ENCODE assay signal across 13 cellular contexts in the genomic region with DNA sequence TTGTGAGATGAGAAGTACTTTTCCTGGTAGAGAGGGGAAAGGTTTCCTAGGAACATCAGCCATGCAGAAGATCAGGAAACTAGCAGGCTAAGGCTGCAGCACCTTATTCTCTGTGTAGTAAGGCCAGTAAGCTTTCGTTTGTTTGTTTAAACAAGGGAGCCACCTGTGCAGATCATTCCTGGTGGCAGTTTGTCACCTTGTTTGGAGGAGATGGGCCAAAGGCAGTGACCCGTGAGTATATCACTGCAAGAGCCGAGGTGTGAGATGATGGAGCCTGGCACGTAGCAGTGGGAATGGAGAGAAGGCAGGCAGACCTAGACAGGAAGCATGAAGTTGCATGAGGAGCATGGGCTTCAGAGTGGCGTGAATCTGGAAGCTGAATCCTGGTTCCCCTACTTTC. TPM values are rescaled to one million over a fixed set of nuclear protein-coding genes. Genes with fewer than 3 reads are reported as not detected.
A peak's percentile ranks its signal among the peaks of the same experiment; 100 is the strongest.
DNase-seq lines count a peak whose midpoint lies in the region; ATAC-seq and TF ChIP-seq lines count a peak whose summit lies in the region.
"Had no signal": no experiment of that assay in that cellular context is flagged by ENCODE, and none has a peak within 500 bp of the region (broad histone marks: within the 10 kb centered on the region; RNA-seq: fewer than 3 reads in every experiment).

No MANE protein-coding gene starts in this region.

- H3K36me3 ChIP-seq in colonic mucosa, result no peaks in the 10 kb centered on the region

- H3K27ac ChIP-seq in colonic mucosa, result peak overlapping the region; percentile 3

- ATAC-seq in activated CD4-positive, alpha-beta T cell treated with anti-CD3 and anti-CD28 coated beads for 36 hours, result no peak
- no peak for ATAC-seq in GM19351 (IDR thresholded peaks at IDR 0.05; ENCODE audit: unreplicated experiment)
- ATAC-seq: GM23338 had no signal

- H3K4me3 Mint-ChIP-seq in activated CD4-positive, alpha-beta T cell treated with anti-CD3 and anti-CD28 coated beads for 36 hours, result no peak overlapping the region
- H3K4me3 Mint-ChIP-seq in progenitor cell of endocrine pancreas (ENCODE audit: low read depth), result no peak overlapping the region
- H3K4me3 Mint-ChIP-seq: GM23338, nephron had no signal

- no peak for TF ChIP-seq CTCF in colonic mucosa (IDR thresholded peaks at IDR 0.05)
- no peak for TF ChIP-seq CTCF in progenitor cell of endocrine pancreas (IDR thresholded peaks at IDR 0.05; ENCODE audit: unreplicated experiment)

- intact Hi-C loops in activated CD4-positive, alpha-beta T cell treated with anti-CD3 and anti-CD28 coated beads for 36 hours (cut with DNase I, micrococcal nuclease), result loop anchor here (2.0 kb wide), 2 partner anchors 19 to 53 kb away; partner anchors contain the start of gene ATG7 (in 1 of the 2)
- intact Hi-C loops in colonic mucosa (cut with DNase I), result no loop called here

- H3K9ac ChIP-seq in colonic mucosa (ENCODE audit: low read depth in 2 of 2, low read length in 2 of 2), result no peak overlapping the region

- POLR2A ChIA-PET in activated CD4-positive, alpha-beta T cell treated with anti-CD3 and anti-CD28 coated beads for 36 hours (lab: Charles Lee), result no interaction called here

- H3K27me3 Mint-ChIP-seq in activated CD4-positive, alpha-beta T cell treated with anti-CD3 and anti-CD28 coated beads for 36 hours, result no peaks in the 10 kb centered on the region
- no peaks in the 10 kb centered on the region for H3K27me3 Mint-ChIP-seq in progenitor cell of endocrine pancreas

- no peak for DNase-seq in activated CD4-positive, alpha-beta T cell treated with anti-CD3 and anti-CD28 coated beads for 36 hours
- DNase-seq in activated CD4-positive, alpha-beta T cell treated with anti-CD3 and anti-CD28 coated beads, Interleukin-2, amount 50 U/mL, for 48 hours, result no peak
- DNase-seq in NCI-H2029 treated with DMSO at 0.1 percent for 48 hours (lab: John Stamatoyannopoulos, UW) (peak; percentile 68), colonic mucosa (no peak), progenitor cell of endocrine pancreas (ENCODE audit: low spot score, unreplicated experiment) (no peak), activated gamma-delta T cell (lab: John Stamatoyannopoulos, UW) (no peak), mucosa of gallbladder (ENCODE audit: low spot score) (no peak)
- DNase-seq: ACHN, erythroblast, GDM1 had no signal

- H3K36me3 Mint-ChIP-seq in activated CD4-positive, alpha-beta T cell treated with anti-CD3 and anti-CD28 coated beads for 36 hours (ENCODE audit: low read depth), result peaks cover 40% of the 10 kb centered on the region
- H3K36me3 Mint-ChIP-seq in progenitor cell of endocrine pancreas (ENCODE audit: insufficient read depth), result no peaks in the 10 kb centered on the region

- peaks cover 55% of the 10 kb centered on the region for H3K4me1 Mint-ChIP-seq in activated CD4-positive, alpha-beta T cell treated with anti-CD3 and anti-CD28 coated beads for 36 hours
- H3K4me1 Mint-ChIP-seq in progenitor cell of endocrine pancreas (ENCODE audit: low read depth), result no peaks in the 10 kb centered on the region
- H3K4me1 Mint-ChIP-seq: GM23338 had no signal

- no peaks in the 10 kb centered on the region for H3K4me1 ChIP-seq in colonic mucosa

- no peak overlapping the region for H3K4me3 ChIP-seq in colonic mucosa
- H3K4me3 ChIP-seq: GM23338 had no signal

- H3K9me3 ChIP-seq in colonic mucosa, result no peaks in the 10 kb centered on the region

- CTCF ChIA-PET in activated CD4-positive, alpha-beta T cell treated with anti-CD3 and anti-CD28 coated beads for 36 hours (lab: Charles Lee), result interaction anchor here (0.6 to 1.4 kb wide), 4 partner anchors 15 to 82 kb away, joined by 3 to 4 read pairs (median 4); partner anchors contain the start of gene ATG7

- H3K27me3 ChIP-seq in colonic mucosa, result no peaks in the 10 kb centered on the region

- H3K27ac Mint-ChIP-seq in activated CD4-positive, alpha-beta T cell treated with anti-CD3 and anti-CD28 coated beads for 36 hours, result peak overlapping the region; percentile 83
- H3K27ac Mint-ChIP-seq in progenitor cell of endocrine pancreas, result peak overlapping the region; percentile 81
- H3K27ac Mint-ChIP-seq: GM23338, nephron had no signal

- no peaks in the 10 kb centered on the region for H3K9me3 Mint-ChIP-seq in activated CD4-positive, alpha-beta T cell treated with anti-CD3 and anti-CD28 coated beads for 36 hours (ENCODE audit: low read depth)
- no peaks in the 10 kb centered on the region for H3K9me3 Mint-ChIP-seq in progenitor cell of endocrine pancreas (ENCODE audit: low read depth)
- H3K9me3 Mint-ChIP-seq: GM23338, nephron had no signal

RNA-seq across cellular contexts. Expression of gene ATG7, which starts 19.6 kb away (rescaled TPM):
- 10 to 100 TPM; 31.6 to 34.5 TPM for total RNA-seq in activated CD4-positive, alpha-beta T cell treated with anti-CD3 and anti-CD28 coated beads for 36 hours
- total RNA-seq in colonic mucosa, result 10 to 100 TPM; 31.9 to 32.0 TPM
- 29.1 and 31.3 TPM in 2 replicates for total RNA-seq in progenitor cell of endocrine pancreas
- 32.0 TPM for total RNA-seq in mucosa of gallbladder
